8 cellular contexts compared by ENCODE assay signal in the genomic region with DNA sequence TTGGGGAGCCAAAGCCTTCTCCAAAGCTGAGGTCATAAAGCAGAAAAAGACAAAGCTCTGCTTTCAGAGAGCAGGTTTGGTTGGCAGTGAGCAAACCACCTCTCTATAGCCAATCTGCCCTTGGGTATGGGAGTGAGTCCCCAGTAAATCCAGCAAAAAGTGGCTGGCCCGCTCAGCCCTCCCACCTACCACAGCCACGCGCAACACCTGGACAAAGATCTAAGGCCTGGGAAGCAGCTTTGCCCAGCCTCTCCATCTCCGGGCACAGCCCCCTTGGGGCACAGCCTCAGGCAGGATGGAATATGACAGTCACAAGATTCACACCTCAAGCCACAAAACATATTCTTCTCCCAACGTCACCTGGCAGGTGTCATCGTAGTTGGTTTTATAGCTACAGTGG.
"Had no signal": no experiment of that assay in that cellular context is flagged by ENCODE, and none has a peak within 500 bp of the region (broad histone marks: within the 10 kb centered on the region; RNA-seq: fewer than 3 reads in every experiment).

No MANE protein-coding gene starts in this region.

- ATAC-seq: HCT116, K562 had no signal

- H3K36me3 ChIP-seq: HAP-1 had no signal

- DNase-seq: GOT3, H7, HFFc6, IMR-90, KG1 had no signal

- H3K4me3 ChIP-seq: HAP-1, K562 had no signal

- H3K27ac Mint-ChIP-seq: HFFc6 had no signal

- H3K9me3 Mint-ChIP-seq: HFFc6 had no signal

- H3K9me3 ChIP-seq: HAP-1 had no signal

- H3K4me3 Mint-ChIP-seq: HFFc6 had no signal
